10 cellular contexts compared by ENCODE assay signal in genomic region chr1:28577738-28578536, GRCh38. TPM values are rescaled to one million over a fixed set of nuclear protein-coding genes. Genes with fewer than 3 reads are reported as not detected.
DNase-seq lines count a peak whose midpoint lies in the region; ATAC-seq and TF ChIP-seq lines count a peak whose summit lies in the region.
"Had no signal": no experiment of that assay in that cellular context is flagged by ENCODE, and none has a peak within 500 bp of the region (broad histone marks: within the 10 kb centered on the region; RNA-seq: fewer than 3 reads in every experiment).

No MANE protein-coding gene starts in this region.

- H3K4me1 ChIP-seq in breast epithelium: peaks cover 0 to 10% of the 10 kb centered on the region in 2 donors
- H3K4me1 ChIP-seq in PC-9 (replicated peaks; ENCODE audit: insufficient read depth): peaks cover 9% of the 10 kb centered on the region

- H3K36me3 ChIP-seq in breast epithelium (no peaks in the 10 kb centered on the region), PC-9 (ENCODE audit: low read depth) (peaks cover 28% of the 10 kb centered on the region)

- H3K27me3 ChIP-seq in breast epithelium (no peaks in the 10 kb centered on the region), PC-9 (ENCODE audit: insufficient read depth, low read depth) (no peaks in the 10 kb centered on the region)
- H3K27me3 ChIP-seq: Peyer's patch had no signal

- H3K27ac Mint-ChIP-seq in MCF 10A (ENCODE audit: low read depth, unreplicated experiment): peak overlapping the region; percentile 61
- peak overlapping the region; percentile 64 for H3K27ac Mint-ChIP-seq in central memory CD8-positive, alpha-beta T cell (ENCODE audit: low read depth)
- peak overlapping the region; percentile 96 for H3K27ac Mint-ChIP-seq in stimulated activated naive CD8-positive, alpha-beta T cell treated with anti-CD3 and anti-CD28 coated beads, Interleukin-15, Interleukin-2, amounts not matched to agents 100 ng/mL and 50 ng/mL, for 24 hours

- H3K27me3 Mint-ChIP-seq in MCF 10A (ENCODE audit: insufficient read depth, unreplicated experiment): no peaks in the 10 kb centered on the region
- no peaks in the 10 kb centered on the region for H3K27me3 Mint-ChIP-seq in central memory CD8-positive, alpha-beta T cell
- no peaks in the 10 kb centered on the region for H3K27me3 Mint-ChIP-seq in stimulated activated naive CD8-positive, alpha-beta T cell treated with anti-CD3 and anti-CD28 coated beads, Interleukin-15, Interleukin-2, amounts not matched to agents 100 ng/mL and 50 ng/mL, for 24 hours

- POLR2A ChIA-PET in MCF 10A (lab: Yijun Ruan, JAX) (interaction anchor here (0.9 to 6.6 kb wide), 8 partner anchors 25 to 140 kb away, joined by 3 to 147 read pairs (median 6); partner anchors contain the start of genes RCC1 and RNU11), PC-9 (lab: Charles Lee; ENCODE audit: unreplicated experiment) (interaction anchor here (0.6 to 0.7 kb wide), 3 partner anchors 24 to 299 kb away, joined by 3 to 9 read pairs (median 8); no protein-coding TSS in a partner anchor)

- H3K9me3 ChIP-seq in breast epithelium (no peaks in the 10 kb centered on the region), PC-9 (ENCODE audit: insufficient read depth, low read depth) (no peaks in the 10 kb centered on the region)
- H3K9me3 ChIP-seq: Peyer's patch had no signal

- no peak for TF ChIP-seq POLR2A in breast epithelium (IDR thresholded peaks at IDR 0.05)

- H2AFZ ChIP-seq in PC-9: no peak overlapping the region

- H3K9me3 Mint-ChIP-seq in MCF 10A (ENCODE audit: unreplicated experiment): no peaks in the 10 kb centered on the region
- no peaks in the 10 kb centered on the region for H3K9me3 Mint-ChIP-seq in central memory CD8-positive, alpha-beta T cell
- H3K9me3 Mint-ChIP-seq in stimulated activated naive CD8-positive, alpha-beta T cell treated with anti-CD3 and anti-CD28 coated beads, Interleukin-15, Interleukin-2, amounts not matched to agents 100 ng/mL and 50 ng/mL, for 24 hours: no peaks in the 10 kb centered on the region
- H3K9me3 Mint-ChIP-seq: endodermal cell had no signal

- DNase-seq in MCF 10A (ENCODE audit: unreplicated experiment): no peak
- DNase-seq in breast epithelium (ENCODE audit: low spot score in 2 of 2): no peak
- DNase-seq in PC-9: no peak
- DNase-seq in central memory CD8-positive, alpha-beta T cell (ENCODE audit: low spot score in 2 of 2): no peak
- DNase-seq in activated gamma-delta T cell (lab: John Stamatoyannopoulos, UW): no peak
- DNase-seq: endodermal cell, Peyer's patch had no signal

- H3K27ac ChIP-seq in breast epithelium (no peak overlapping the region), PC-9 (peak overlapping the region; percentile 22; the same call in 1 of the 2 replicates)
- H3K27ac ChIP-seq: Peyer's patch had no signal

- peaks cover 11% of the 10 kb centered on the region for H3K4me1 Mint-ChIP-seq in MCF 10A (ENCODE audit: insufficient read depth, unreplicated experiment)
- H3K4me1 Mint-ChIP-seq in central memory CD8-positive, alpha-beta T cell: peaks cover 38% of the 10 kb centered on the region
- H3K4me1 Mint-ChIP-seq in stimulated activated naive CD8-positive, alpha-beta T cell treated with anti-CD3 and anti-CD28 coated beads, Interleukin-15, Interleukin-2, amounts not matched to agents 100 ng/mL and 50 ng/mL, for 24 hours (ENCODE audit: low read depth): peaks cover 33% of the 10 kb centered on the region

- peaks cover 78% of the 10 kb centered on the region for H3K36me3 Mint-ChIP-seq in MCF 10A (ENCODE audit: insufficient read depth, unreplicated experiment)
- H3K36me3 Mint-ChIP-seq in central memory CD8-positive, alpha-beta T cell (ENCODE audit: insufficient read depth): peaks cover 78% of the 10 kb centered on the region
- peaks cover 49% of the 10 kb centered on the region for H3K36me3 Mint-ChIP-seq in stimulated activated naive CD8-positive, alpha-beta T cell treated with anti-CD3 and anti-CD28 coated beads, Interleukin-15, Interleukin-2, amounts not matched to agents 100 ng/mL and 50 ng/mL, for 24 hours (ENCODE audit: low read depth)

- no peak overlapping the region for H3K4me2 ChIP-seq in PC-9

- no peaks in the 10 kb centered on the region for H3K9me2 ChIP-seq in PC-9 (ENCODE audit: insufficient read depth)

- BruUV-seq in MCF 10A (replicated peaks; lab: Mats Ljungman, UMichigan) (no TSS peak), PC-9 (replicated peaks; lab: Mats Ljungman, UMichigan) (no TSS peak)

- peaks cover 30% of the 10 kb centered on the region for H3K79me2 ChIP-seq in PC-9 (ENCODE audit: low read depth)

- CTCF ChIA-PET in MCF 10A (lab: Yijun Ruan, JAX) (interaction anchor here (0.6 to 5.4 kb wide), 4 partner anchors 11 to 218 kb away, joined by 3 to 28 read pairs (median 6); no protein-coding TSS in a partner anchor), PC-9 (lab: Charles Lee) (no interaction called here)

- TF ChIP-seq CTCF in MCF 10A (IDR thresholded peaks at IDR 0.05; ENCODE audit: unreplicated experiment): no peak
- TF ChIP-seq CTCF in breast epithelium (IDR thresholded peaks at IDR 0.05): no peak
- no peak for TF ChIP-seq CTCF in PC-9 (conservative IDR thresholded peaks at IDR 0.05)

- H3K4me3 Mint-ChIP-seq in MCF 10A (ENCODE audit: unreplicated experiment): peak overlapping the region; percentile 7
- no peak overlapping the region for H3K4me3 Mint-ChIP-seq in central memory CD8-positive, alpha-beta T cell
- peak overlapping the region; percentile 97 for H3K4me3 Mint-ChIP-seq in stimulated activated naive CD8-positive, alpha-beta T cell treated with anti-CD3 and anti-CD28 coated beads, Interleukin-15, Interleukin-2, amounts not matched to agents 100 ng/mL and 50 ng/mL, for 24 hours
- H3K4me3 Mint-ChIP-seq: endodermal cell had no signal

- H3K4me3 ChIP-seq in breast epithelium (no peak overlapping the region), PC-9 (no peak overlapping the region)
- H3K4me3 ChIP-seq: Peyer's patch had no signal

- intact Hi-C loops in MCF 10A (cut with micrococcal nuclease) (no loop called here), breast epithelium (cut with DNase I; ENCODE audit: low total_unique reads) (no loop called here), PC-9 (cut with micrococcal nuclease; ENCODE audit: unreplicated experiment) (no loop called here)

- ATAC-seq in central memory CD8-positive, alpha-beta T cell (replicated peaks; ENCODE audit: extremely low read depth, poor library complexity, severe bottlenecking): no peak
- ATAC-seq in HG02571 (IDR thresholded peaks at IDR 0.05; ENCODE audit: unreplicated experiment) (no peak), HG03442 (IDR thresholded peaks at IDR 0.05; ENCODE audit: unreplicated experiment) (no peak)

- peaks cover 56% of the 10 kb centered on the region for H3F3A ChIP-seq in PC-9 (ENCODE audit: insufficient read depth, low read depth)

- peaks cover 28% of the 10 kb centered on the region for H4K20me1 ChIP-seq in PC-9 (ENCODE audit: insufficient read depth)

RNA-seq across cellular contexts. Expression of gene RAB42, which starts 14.1 kb away (rescaled TPM):
- total RNA-seq in MCF 10A (2022) (not detected in 2 replicates), breast epithelium (10 to 100 TPM in 1 of 3 donors, 1 to 10 TPM in 2; 6.9 to 18.6 (median 8.0) TPM), PC-9 (2021) (7.6 and 13.2 TPM in 2 replicates)

RNA-seq across cellular contexts. Expression of gene TRNAU1AP, which starts 25.1 kb away (rescaled TPM):
- 28.2 and 33.4 TPM in 2 replicates for total RNA-seq in MCF 10A (2022)
- 10 to 100 TPM; 22.0 to 27.8 (median 27.1) TPM for total RNA-seq in breast epithelium
- total RNA-seq in PC-9 (2021): 31.7 and 43.0 TPM in 2 replicates
